ENCODE assay signal across 8 cellular contexts in genomic region chr4:67575232-67575888, GRCh38. TPM values are rescaled to one million over a fixed set of nuclear protein-coding genes. Genes with fewer than 3 reads are reported as not detected.
DNase-seq lines count a peak whose midpoint lies in the region; ATAC-seq and TF ChIP-seq lines count a peak whose summit lies in the region.

No MANE protein-coding gene starts in this region.

- peaks cover 52% of the 10 kb centered on the region for H3K36me3 Mint-ChIP-seq in activated naive CD8-positive, alpha-beta T cell treated with anti-CD3 and anti-CD28 coated beads, Interleukin-2, amount 10 ng/mL, durations not matched to agents 7 days and 5 days

- TF ChIP-seq CTCF in gastroesophageal sphincter (IDR thresholded peaks at IDR 0.05) = no peak

- no peak overlapping the region for H3K4me3 ChIP-seq in gastroesophageal sphincter

- H3K27me3 ChIP-seq in gastroesophageal sphincter = no peaks in the 10 kb centered on the region

- TF ChIP-seq POLR2A in gastroesophageal sphincter (IDR thresholded peaks at IDR 0.05) = no peak

- WGBS in gastroesophageal sphincter (ENCODE audit: low coverage in 1 of 2), 2 donors = 44 to 55% methylated on average over 9 of the region's 9 CpGs

- no peaks in the 10 kb centered on the region for H3K9me3 ChIP-seq in gastroesophageal sphincter

- peaks cover 34% of the 10 kb centered on the region for H3K4me1 Mint-ChIP-seq in activated naive CD8-positive, alpha-beta T cell treated with anti-CD3 and anti-CD28 coated beads, Interleukin-2, amount 10 ng/mL, durations not matched to agents 7 days and 5 days

- no peak overlapping the region for H3K27ac ChIP-seq in gastroesophageal sphincter

- no peak for TF ChIP-seq EP300 in gastroesophageal sphincter (IDR thresholded peaks at IDR 0.05)

- no peaks in the 10 kb centered on the region for H3K36me3 ChIP-seq in gastroesophageal sphincter

- H3K27me3 Mint-ChIP-seq in activated naive CD8-positive, alpha-beta T cell treated with anti-CD3 and anti-CD28 coated beads, Interleukin-2, amount 10 ng/mL, durations not matched to agents 7 days and 5 days = no peaks in the 10 kb centered on the region

- peak overlapping the region; percentile 73 for H3K27ac Mint-ChIP-seq in activated naive CD8-positive, alpha-beta T cell treated with anti-CD3 and anti-CD28 coated beads, Interleukin-2, amount 10 ng/mL, durations not matched to agents 7 days and 5 days

- POLR2A ChIA-PET in activated naive CD8-positive, alpha-beta T cell treated with anti-CD3 and anti-CD28 coated beads, Interleukin-2, amount 10 ng/mL, durations not matched to agents 7 days and 5 days (lab: Charles Lee) = no interaction called here

- H3K4me1 ChIP-seq in gastroesophageal sphincter = no peaks in the 10 kb centered on the region

- DNase-seq in NCI-H526 (lab: John Stamatoyannopoulos, UW) (peak; percentile 3 to 23), NCI-H526 treated with DMSO at 0.1 percent for 48 hours (lab: John Stamatoyannopoulos, UW) (no peak), NCI-H187 (lab: John Stamatoyannopoulos, UW) (peak; percentile 57 to 72), EL (no peak)
- no peak for DNase-seq in activated naive CD8-positive, alpha-beta T cell treated with anti-CD3 and anti-CD28 coated beads, Interleukin-2, amount 10 ng/mL, durations not matched to agents 7 days and 5 days
- DNase-seq in activated CD8-positive, alpha-beta memory T cell treated with anti-CD3 and anti-CD28 coated beads for 24 hours = no peak

- ATAC-seq in HG02798 (IDR thresholded peaks at IDR 0.05; ENCODE audit: poor library complexity, unreplicated experiment) (peak; percentile 92), gastroesophageal sphincter (no peak)
- peak; percentile 76 for ATAC-seq in activated naive CD8-positive, alpha-beta T cell treated with anti-CD3 and anti-CD28 coated beads, Interleukin-2, amount 10 ng/mL, durations not matched to agents 7 days and 5 days (ENCODE audit: low read depth)

- peak overlapping the region; percentile 68 for H3K4me3 Mint-ChIP-seq in activated naive CD8-positive, alpha-beta T cell treated with anti-CD3 and anti-CD28 coated beads, Interleukin-2, amount 10 ng/mL, durations not matched to agents 7 days and 5 days

- H3K9me3 Mint-ChIP-seq in activated naive CD8-positive, alpha-beta T cell treated with anti-CD3 and anti-CD28 coated beads, Interleukin-2, amount 10 ng/mL, durations not matched to agents 7 days and 5 days = peaks cover 3% of the 10 kb centered on the region

RNA-seq across cellular contexts. Expression of gene STAP1, which starts 16.8 kb away (rescaled TPM):
- 10 to 100 TPM; 27.8 to 28.4 TPM for total RNA-seq in activated naive CD8-positive, alpha-beta T cell treated with anti-CD3 and anti-CD28 coated beads, Interleukin-2, amount 10 ng/mL, durations not matched to agents 7 days and 5 days
- 1 to 10 TPM in 1 of 4 donors, under 1 TPM in 2, not detected in 1; 0.54 to 2.2 (median 0.77) TPM for total RNA-seq in gastroesophageal sphincter

RNA-seq across cellular contexts. Expression of gene CENPC, which starts 30.1 kb away (rescaled TPM):
- 10 to 100 TPM; 50.0 to 50.6 TPM for total RNA-seq in activated naive CD8-positive, alpha-beta T cell treated with anti-CD3 and anti-CD28 coated beads, Interleukin-2, amount 10 ng/mL, durations not matched to agents 7 days and 5 days
- total RNA-seq in gastroesophageal sphincter = 10 to 100 TPM; 12.4 to 48.4 (median 20.2) TPM

Comparison
In these comparisons a context has a peak if more than half of its experiments do, and no peak if none do; other contexts are left out.
1. DNase-seq: peak in NCI-H526 (2 of 2) and NCI-H187 (2 of 2); none in NCI-H526 treated with DMSO at 0.1 percent for 48 hours (single experiment), activated naive CD8-positive, alpha-beta T cell treated with anti-CD3 and anti-CD28 coated beads, Interleukin-2, amount 10 ng/mL, durations not matched to agents 7 days and 5 days (single experiment), activated CD8-positive, alpha-beta memory T cell treated with anti-CD3 and anti-CD28 coated beads for 24 hours (single experiment) and EL (single experiment).
2. RNA of gene STAP1, which starts 16.8 kb away (total RNA-seq): 27.8 to 28.4 TPM in activated naive CD8-positive, alpha-beta T cell treated with anti-CD3 and anti-CD28 coated beads, Interleukin-2, amount 10 ng/mL, durations not matched to agents 7 days and 5 days; 0.54 to 2.2 TPM in gastroesophageal sphincter; every median in the first group is over 4 times any median in the second.